ENCODE assay signal across 13 cellular contexts in the genomic region with DNA sequence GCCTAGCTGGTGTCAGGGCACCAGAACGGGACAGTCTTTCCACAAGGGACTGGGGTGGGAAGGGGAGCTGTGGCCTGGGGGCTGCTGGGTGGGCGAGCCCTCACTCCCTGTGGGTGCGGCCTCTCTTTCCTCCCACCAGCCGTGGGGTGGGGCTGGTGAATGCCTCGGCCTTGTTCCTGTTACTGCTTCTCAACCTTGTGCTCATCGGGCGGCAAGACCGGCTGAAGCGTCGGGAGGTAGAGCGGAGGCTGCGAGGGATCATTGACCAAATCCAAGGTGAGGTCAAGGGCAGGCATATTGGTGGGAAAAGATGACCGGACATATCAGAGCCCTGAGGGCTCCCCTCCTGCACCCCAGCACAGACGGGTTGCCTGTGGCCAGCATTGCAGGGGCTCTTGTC. TPM values are rescaled to one million over a fixed set of nuclear protein-coding genes. Genes with fewer than 3 reads are reported as not detected.
A peak's percentile ranks its signal among the peaks of the same experiment; 100 is the strongest.
DNase-seq lines count a peak whose midpoint lies in the region; ATAC-seq and TF ChIP-seq lines count a peak whose summit lies in the region.
"Had no signal": no experiment of that assay in that cellular context is flagged by ENCODE, and none has a peak within 500 bp of the region (broad histone marks: within the 10 kb centered on the region; RNA-seq: fewer than 3 reads in every experiment).

No MANE protein-coding gene starts in this region.

- H3K9me3 Mint-ChIP-seq in T-helper 2 cell treated with Interferon-gamma antibody and Interleukin-4, amounts not matched to agents 5 μg/mL and 100 μg/mL, for 36 hours = no peaks in the 10 kb centered on the region
- no peaks in the 10 kb centered on the region for H3K9me3 Mint-ChIP-seq in activated CD4-positive, alpha-beta memory T cell treated with anti-CD3 and anti-CD28 coated beads, Interleukin-2, amount 10 ng/mL, durations not matched to agents 7 days and 5 days
- H3K9me3 Mint-ChIP-seq in stimulated activated effector memory CD8-positive, alpha-beta T cell treated with anti-CD3 and anti-CD28 coated beads, Interleukin-12 subunit alpha, Interleukin-12 subunit beta, amount 100 ng/mL, for 72 hours = no peaks in the 10 kb centered on the region

- intact Hi-C loops in heart right ventricle (cut with DNase I) = no loop called here

- ATAC-seq in heart right ventricle = no peak
- no peak for ATAC-seq in stimulated activated effector memory CD8-positive, alpha-beta T cell treated with anti-CD3 and anti-CD28 coated beads, Interleukin-12 subunit alpha, Interleukin-12 subunit beta, amount 100 ng/mL, for 72 hours
- ATAC-seq: activated CD4-positive, CD25-positive, alpha-beta regulatory T cell treated with anti-CD3 and anti-CD28 coated beads, Interleukin-2, amount 50 U/mL, for 24 hours; left lung had no signal

- no peak for DNase-seq in T-helper 2 cell treated with Interferon-gamma antibody and Interleukin-4, amounts not matched to agents 5 μg/mL and 100 μg/mL, for 36 hours (ENCODE audit: low spot score)
- DNase-seq in T-helper 2 cell = no peak
- DNase-seq in activated CD4-positive, alpha-beta memory T cell treated with anti-CD3 and anti-CD28 coated beads, Interleukin-2, amount 10 ng/mL, durations not matched to agents 7 days and 5 days = no peak
- DNase-seq in heart right ventricle = peak in 1 of 2 donors; percentile 13
- DNase-seq in stimulated activated effector memory CD8-positive, alpha-beta T cell treated with anti-CD3 and anti-CD28 coated beads, Interleukin-12 subunit alpha, Interleukin-12 subunit beta, amount 100 ng/mL, for 72 hours (ENCODE audit: low spot score in 2 of 2) = no peak
- no peak for DNase-seq in cortex of kidney (lab: John Stamatoyannopoulos, UW)
- no peak for DNase-seq in pons (ENCODE audit: low spot score)
- DNase-seq in ecto neural progenitor cell (ENCODE audit: low spot score) = no peak
- DNase-seq: activated T-cell treated with anti-CD3 and anti-CD28 coated beads, Interleukin-2, amount 50 U/mL, for 48 hours; CD4-positive, CD25-positive, alpha-beta regulatory T cell; NCI-H1436 had no signal

- TF ChIP-seq CTCF in heart right ventricle (IDR thresholded peaks at IDR 0.05) = no peak

- CTCF ChIA-PET in activated CD4-positive, alpha-beta memory T cell treated with anti-CD3 and anti-CD28 coated beads, Interleukin-2, amount 10 ng/mL, durations not matched to agents 7 days and 5 days (lab: Charles Lee) = no interaction called here

- H3K27ac ChIP-seq in heart right ventricle = peak overlapping the region in 8 of 10 donors; percentile 21 to 81 (median 58)

- peaks cover 0 to 28% (median under 1%) of the 10 kb centered on the region in 9 donors for H3K36me3 ChIP-seq in heart right ventricle

- H3K9me3 ChIP-seq in heart right ventricle = no peaks in the 10 kb centered on the region
- H3K9me3 ChIP-seq: left lung had no signal

- H3K4me1 ChIP-seq in heart right ventricle = peaks cover 18 to 71% (median 56%) of the 10 kb centered on the region in 9 donors

- H3K27ac Mint-ChIP-seq in T-helper 2 cell treated with Interferon-gamma antibody and Interleukin-4, amounts not matched to agents 5 μg/mL and 100 μg/mL, for 36 hours = peak overlapping the region; percentile 64
- H3K27ac Mint-ChIP-seq in activated CD4-positive, alpha-beta memory T cell treated with anti-CD3 and anti-CD28 coated beads, Interleukin-2, amount 10 ng/mL, durations not matched to agents 7 days and 5 days = peak overlapping the region; percentile 87
- peak overlapping the region; percentile 99 for H3K27ac Mint-ChIP-seq in stimulated activated effector memory CD8-positive, alpha-beta T cell treated with anti-CD3 and anti-CD28 coated beads, Interleukin-12 subunit alpha, Interleukin-12 subunit beta, amount 100 ng/mL, for 72 hours

- peaks cover 10% of the 10 kb centered on the region for H3K36me3 Mint-ChIP-seq in T-helper 2 cell treated with Interferon-gamma antibody and Interleukin-4, amounts not matched to agents 5 μg/mL and 100 μg/mL, for 36 hours (ENCODE audit: low read depth)
- peaks cover 8% of the 10 kb centered on the region for H3K36me3 Mint-ChIP-seq in activated CD4-positive, alpha-beta memory T cell treated with anti-CD3 and anti-CD28 coated beads, Interleukin-2, amount 10 ng/mL, durations not matched to agents 7 days and 5 days (ENCODE audit: low read depth)
- no peaks in the 10 kb centered on the region for H3K36me3 Mint-ChIP-seq in stimulated activated effector memory CD8-positive, alpha-beta T cell treated with anti-CD3 and anti-CD28 coated beads, Interleukin-12 subunit alpha, Interleukin-12 subunit beta, amount 100 ng/mL, for 72 hours

- no peak overlapping the region for H3K4me3 Mint-ChIP-seq in T-helper 2 cell treated with Interferon-gamma antibody and Interleukin-4, amounts not matched to agents 5 μg/mL and 100 μg/mL, for 36 hours
- no peak overlapping the region for H3K4me3 Mint-ChIP-seq in activated CD4-positive, alpha-beta memory T cell treated with anti-CD3 and anti-CD28 coated beads, Interleukin-2, amount 10 ng/mL, durations not matched to agents 7 days and 5 days
- H3K4me3 Mint-ChIP-seq in stimulated activated effector memory CD8-positive, alpha-beta T cell treated with anti-CD3 and anti-CD28 coated beads, Interleukin-12 subunit alpha, Interleukin-12 subunit beta, amount 100 ng/mL, for 72 hours = peak overlapping the region; percentile 67

- peaks cover 15% of the 10 kb centered on the region for H3K4me1 Mint-ChIP-seq in T-helper 2 cell treated with Interferon-gamma antibody and Interleukin-4, amounts not matched to agents 5 μg/mL and 100 μg/mL, for 36 hours (ENCODE audit: low read depth)
- H3K4me1 Mint-ChIP-seq in activated CD4-positive, alpha-beta memory T cell treated with anti-CD3 and anti-CD28 coated beads, Interleukin-2, amount 10 ng/mL, durations not matched to agents 7 days and 5 days = peaks cover 23% of the 10 kb centered on the region
- peaks cover 34% of the 10 kb centered on the region for H3K4me1 Mint-ChIP-seq in stimulated activated effector memory CD8-positive, alpha-beta T cell treated with anti-CD3 and anti-CD28 coated beads, Interleukin-12 subunit alpha, Interleukin-12 subunit beta, amount 100 ng/mL, for 72 hours

- POLR2A ChIA-PET in activated CD4-positive, alpha-beta memory T cell treated with anti-CD3 and anti-CD28 coated beads, Interleukin-2, amount 10 ng/mL, durations not matched to agents 7 days and 5 days (lab: Charles Lee) = interaction anchor here (1.2 kb wide), 1 partner anchor 30 kb away, joined by 4 read pairs; no protein-coding TSS in a partner anchor

- H3K27me3 Mint-ChIP-seq in T-helper 2 cell treated with Interferon-gamma antibody and Interleukin-4, amounts not matched to agents 5 μg/mL and 100 μg/mL, for 36 hours (ENCODE audit: low read depth) = no peaks in the 10 kb centered on the region
- no peaks in the 10 kb centered on the region for H3K27me3 Mint-ChIP-seq in activated CD4-positive, alpha-beta memory T cell treated with anti-CD3 and anti-CD28 coated beads, Interleukin-2, amount 10 ng/mL, durations not matched to agents 7 days and 5 days
- H3K27me3 Mint-ChIP-seq: CD4-positive, CD25-positive, alpha-beta regulatory T cell had no signal

- H3K27me3 ChIP-seq in heart right ventricle = no peaks in the 10 kb centered on the region
- H3K27me3 ChIP-seq: left lung had no signal

- no peak overlapping the region for H3K4me3 ChIP-seq in heart right ventricle
- H3K4me3 ChIP-seq: left lung had no signal

- WGBS in heart right ventricle, 2 donors = 77 to 80% methylated on average over 14 of the region's 14 CpGs

RNA-seq across cellular contexts. Expression of a gene that starts 29.2 kb away (rescaled TPM):
- 1 to 10 TPM; 1.5 to 1.9 TPM for total RNA-seq in activated CD4-positive, alpha-beta memory T cell treated with anti-CD3 and anti-CD28 coated beads, Interleukin-2, amount 10 ng/mL, durations not matched to agents 7 days and 5 days
- 10 to 100 TPM; 29.0 to 59.2 (median 37.2) TPM for total RNA-seq in heart right ventricle
- 10 to 100 TPM; 17.6 to 31.2 TPM for polyA plus RNA-seq in heart right ventricle

RNA-seq across cellular contexts. Expression of a gene that starts 29.7 kb away (rescaled TPM):
- 10 to 100 TPM; 76.4 to 81.9 TPM for total RNA-seq in activated CD4-positive, alpha-beta memory T cell treated with anti-CD3 and anti-CD28 coated beads, Interleukin-2, amount 10 ng/mL, durations not matched to agents 7 days and 5 days
- total RNA-seq in heart right ventricle = 10 to 100 TPM; 29.0 to 66.7 (median 41.3) TPM
- 10 to 100 TPM; 25.6 to 56.1 TPM for polyA plus RNA-seq in heart right ventricle

RNA-seq across cellular contexts. Expression of a gene that starts 30.2 kb away (rescaled TPM):
- 10 to 100 TPM; 55.6 to 60.5 TPM for total RNA-seq in activated CD4-positive, alpha-beta memory T cell treated with anti-CD3 and anti-CD28 coated beads, Interleukin-2, amount 10 ng/mL, durations not matched to agents 7 days and 5 days
- total RNA-seq in heart right ventricle = 1 to 10 TPM; 4.2 to 9.9 (median 6.1) TPM
- 10 to 100 TPM; 13.6 to 18.1 TPM for polyA plus RNA-seq in heart right ventricle

RNA-seq across cellular contexts. Expression of a gene that starts 39.3 kb away (rescaled TPM):
- total RNA-seq in activated CD4-positive, alpha-beta memory T cell treated with anti-CD3 and anti-CD28 coated beads, Interleukin-2, amount 10 ng/mL, durations not matched to agents 7 days and 5 days = 10 to 100 TPM; 25.9 to 27.8 TPM
- total RNA-seq in heart right ventricle = 1 to 10 TPM; 1.1 to 5.0 (median 2.6) TPM
- polyA plus RNA-seq in heart right ventricle = 10 to 100 TPM in 1 of 2 donors, 1 to 10 TPM in 1; 5.6 to 14.8 TPM

Comparison
In these comparisons a context has a peak if more than half of its experiments do, and no peak if none do; other contexts are left out.
1. RNA of a gene that starts 29.2 kb away (total RNA-seq): 29.0 to 59.2 TPM in heart right ventricle; 1.5 to 1.9 TPM in activated CD4-positive, alpha-beta memory T cell treated with anti-CD3 and anti-CD28 coated beads, Interleukin-2, amount 10 ng/mL, durations not matched to agents 7 days and 5 days; every median in the first group is over 10 times any median in the second.
2. RNA of a gene that starts 30.2 kb away (total RNA-seq): 55.6 to 60.5 TPM in activated CD4-positive, alpha-beta memory T cell treated with anti-CD3 and anti-CD28 coated beads, Interleukin-2, amount 10 ng/mL, durations not matched to agents 7 days and 5 days; 4.2 to 9.9 TPM in heart right ventricle; every median in the first group is over 4 times any median in the second.
3. Peak in every context shown above with its lines, with median percentiles within 50 percentile points of each other: H3K27ac Mint-ChIP-seq.